9 cellular contexts compared by ENCODE assay signal in genomic region chr12:26810330-26810729, GRCh38. TPM values are rescaled to one million over a fixed set of nuclear protein-coding genes. Genes with fewer than 3 reads are reported as not detected.
DNase-seq lines count a peak whose midpoint lies in the region; ATAC-seq and TF ChIP-seq lines count a peak whose summit lies in the region.
"Had no signal": no experiment of that assay in that cellular context is flagged by ENCODE, and none has a peak within 500 bp of the region (broad histone marks: within the 10 kb centered on the region; RNA-seq: fewer than 3 reads in every experiment).

No MANE protein-coding gene starts in this region.

- DNase-seq in LHCN-M2 (ENCODE audit: low read depth) (peak; percentile 37), endothelial cell (ENCODE audit: low spot score) (peak; percentile 15), left kidney (ENCODE audit: low read depth, low spot score) (peak; percentile 40), spleen (no peak), NCI-H2107 treated with DMSO at 0.1 percent for 48 hours (lab: John Stamatoyannopoulos, UW; ENCODE audit: unreplicated experiment) (no peak), colonic mucosa (no peak)
- no peak for DNase-seq in stimulated activated CD4-positive, alpha-beta T cell treated with anti-CD3 and anti-CD28 coated beads, Interleukin-2, amount 100 ng/mL, for 48 hours

- H3K4me1 ChIP-seq in spleen: peaks cover 0 to 22% (median 4%) of the 10 kb centered on the region in 6 donors
- peaks cover 3% of the 10 kb centered on the region for H3K4me1 ChIP-seq in colonic mucosa

- H3K4me3 ChIP-seq in spleen: no peak overlapping the region
- H3K4me3 ChIP-seq in colonic mucosa: no peak overlapping the region

- peak overlapping the region in 5 of 8 donors; percentile 0 to 42 (median 24) for H3K27ac ChIP-seq in spleen
- H3K27ac ChIP-seq in colonic mucosa: no peak overlapping the region

- no peaks in the 10 kb centered on the region for H3K9me3 Mint-ChIP-seq in endothelial cell (ENCODE audit: unreplicated experiment)
- H3K9me3 Mint-ChIP-seq: T-helper 1 cell treated with Interleukin-12 subunit alpha and Interleukin-12 subunit beta and Interleukin-4 antibody, amounts not matched to agents 30 μg/mL and 1 μg/mL, for 36 hours had no signal

- TF ChIP-seq CTCF in endothelial cell (IDR thresholded peaks at IDR 0.05; ENCODE audit: unreplicated experiment) (no peak), spleen (IDR thresholded peaks at IDR 0.05 in 8 of 11, conservative IDR thresholded peaks at IDR 0.05 in 3 of 11) (no peak), colonic mucosa (IDR thresholded peaks at IDR 0.05) (no peak)

- intact Hi-C loops in spleen (cut with DNase I; ENCODE audit: low total_unique reads): no loop called here
- intact Hi-C loops in colonic mucosa (cut with DNase I): no loop called here

- H3K4me1 Mint-ChIP-seq in endothelial cell (ENCODE audit: unreplicated experiment): peaks cover 26% of the 10 kb centered on the region

- peaks cover 0 to 8% (median 0%) of the 10 kb centered on the region in 6 donors for H3K36me3 ChIP-seq in spleen
- no peaks in the 10 kb centered on the region for H3K36me3 ChIP-seq in colonic mucosa

- H3K27me3 Mint-ChIP-seq in endothelial cell (ENCODE audit: unreplicated experiment): peaks cover 3% of the 10 kb centered on the region

- H3K9me3 ChIP-seq in spleen: no peaks in the 10 kb centered on the region
- H3K9me3 ChIP-seq in colonic mucosa: no peaks in the 10 kb centered on the region

- TF ChIP-seq POLR2A in spleen (IDR thresholded peaks at IDR 0.05): no peak

- no peak for ATAC-seq in GM18511 (IDR thresholded peaks at IDR 0.05; ENCODE audit: unreplicated experiment)

- WGBS in spleen, 5 donors: 59 to 83% (median 74%) methylated on average over 4 of the region's 4 CpGs

- H3K4me3 Mint-ChIP-seq in endothelial cell (ENCODE audit: unreplicated experiment): no peak overlapping the region
- H3K4me3 Mint-ChIP-seq: T-helper 1 cell treated with Interleukin-12 subunit alpha and Interleukin-12 subunit beta and Interleukin-4 antibody, amounts not matched to agents 30 μg/mL and 1 μg/mL, for 36 hours had no signal

- no peak overlapping the region for H3K9ac ChIP-seq in colonic mucosa (ENCODE audit: low read depth in 2 of 2, low read length in 2 of 2)

- H3K27ac Mint-ChIP-seq in endothelial cell (ENCODE audit: unreplicated experiment): peak overlapping the region; percentile 58
- H3K27ac Mint-ChIP-seq: T-helper 1 cell treated with Interleukin-12 subunit alpha and Interleukin-12 subunit beta and Interleukin-4 antibody, amounts not matched to agents 30 μg/mL and 1 μg/mL, for 36 hours had no signal

- no peaks in the 10 kb centered on the region for H3K36me3 Mint-ChIP-seq in endothelial cell (ENCODE audit: low read depth, unreplicated experiment)

- H3K27me3 ChIP-seq in spleen (replicated peaks in 1 of 7) (no peaks in the 10 kb centered on the region), colonic mucosa (no peaks in the 10 kb centered on the region)

RNA-seq across cellular contexts. Expression of gene ITPR2, which starts 22.7 kb away (rescaled TPM):
- total RNA-seq in LHCN-M2 (2014; rRNA removed) (3.3 and 6.9 TPM in 2 replicates), endothelial cell (ENCODE audit: unreplicated experiment) (33.8 TPM), spleen (100 to 1,000 TPM in 1 of 7 donors, 10 to 100 TPM in 6; 52.4 to 105 (median 73.3) TPM), colonic mucosa (10 to 100 TPM; 15.9 to 39.3 TPM)
- 1.5 TPM for polyA plus RNA-seq in LHCN-M2 (2012)
- polyA plus RNA-seq in spleen: 1 to 10 TPM; 3.2 to 4.0 (median 3.2) TPM

Comparison
In these comparisons a context has a peak if more than half of its experiments do, and no peak if none do; other contexts are left out.
1. DNase-seq: peak in LHCN-M2 (single experiment), endothelial cell (single experiment) and left kidney (single experiment); none in spleen (single experiment), stimulated activated CD4-positive, alpha-beta T cell treated with anti-CD3 and anti-CD28 coated beads, Interleukin-2, amount 100 ng/mL, for 48 hours (0 of 2), NCI-H2107 treated with DMSO at 0.1 percent for 48 hours (single experiment) and colonic mucosa (single experiment).